ENCODE assay signal across 27 cellular contexts in genomic region chr5:14115323-14115895, GRCh38.
"Had no signal": no experiment of that assay in that cellular context is flagged by ENCODE, and none has a peak within 500 bp of the region (broad histone marks: within the 10 kb centered on the region; RNA-seq: fewer than 3 reads in every experiment).

No MANE protein-coding gene starts in this region.

- H3K4me3 ChIP-seq: adrenal gland, body of pancreas, esophagus squamous epithelium, ovary, right lobe of liver, thoracic aorta, upper lobe of right lung had no signal

- ATAC-seq: body of pancreas, left cardiac atrium, right lobe of liver, upper lobe of right lung had no signal

- H3K27me3 ChIP-seq: adrenal gland, body of pancreas, ovary, right lobe of liver, upper lobe of right lung had no signal

- H3K27ac ChIP-seq: adrenal gland, body of pancreas, epithelial cell of prostate, esophagus squamous epithelium, neutrophil, ovary, right lobe of liver, thoracic aorta, upper lobe of right lung, WERI-Rb-1 had no signal

- H3K36me3 ChIP-seq: adrenal gland, esophagus squamous epithelium, neutrophil, ovary, right lobe of liver, thoracic aorta, upper lobe of right lung, WERI-Rb-1 had no signal

- DNase-seq: activated CD4-positive, alpha-beta memory T cell treated with anti-CD3 and anti-CD28 coated beads for 36 hours; activated CD4-positive, alpha-beta T cell treated with anti-CD3 and anti-CD28 coated beads, Interleukin-2, amount 10 ng/mL, durations not matched to agents 24 days and 14 days; activated CD4-positive, CD25-positive, alpha-beta regulatory T cell treated with anti-CD3 and anti-CD28 coated beads, Interleukin-2, amount 50 U/mL, for 72 hours; activated CD8-positive, alpha-beta memory T cell treated with anti-CD3 and anti-CD28 coated beads, Interleukin-2, amount 50 U/mL, for 4 hours; activated effector memory CD4-positive, alpha-beta T cell treated with anti-CD3 and anti-CD28 coated beads, Interleukin-2, amount 50 U/mL, for 16 hours; activated naive CD4-positive, alpha-beta T cell treated with anti-CD3 and anti-CD28 coated beads for 36 hours; activated naive CD8-positive, alpha-beta T cell treated with anti-CD3 and anti-CD28 coated beads for 36 hours; activated T-cell treated with anti-CD3 and anti-CD28 coated beads, Interleukin-2, amount 50 U/mL, for 1 hour; adrenal gland; aorta; body of pancreas; effector CD4-positive, alpha-beta T cell; esophagus squamous epithelium; left cardiac atrium; mammary epithelial cell; naive B cell; nephron progenitor cell; ovary; right lobe of liver; stimulated activated CD4-positive, alpha-beta T cell treated with anti-CD3 and anti-CD28 coated beads, Interleukin-12 subunit alpha, Interleukin-12 subunit beta, amount 100 ng/mL, for 4 hours; stimulated activated CD4-positive, alpha-beta T cell treated with anti-CD3 and anti-CD28 coated beads, Interleukin-4, amount 100 ng/mL, for 1 hour; T1000; upper lobe of right lung; WERI-Rb-1 had no signal

- H3K9me3 ChIP-seq: adrenal gland, body of pancreas, esophagus squamous epithelium, neutrophil, ovary, right lobe of liver, thoracic aorta, upper lobe of right lung had no signal

- H3K4me1 ChIP-seq: adrenal gland, upper lobe of right lung had no signal
